ENCODE assay signal across 21 cellular contexts in genomic region chr1:76086597-76086996, GRCh38. TPM values are rescaled to one million over a fixed set of nuclear protein-coding genes. Genes with fewer than 3 reads are reported as not detected.
DNase-seq lines count a peak whose midpoint lies in the region; ATAC-seq and TF ChIP-seq lines count a peak whose summit lies in the region.
"Had no signal": no experiment of that assay in that cellular context is flagged by ENCODE, and none has a peak within 500 bp of the region (broad histone marks: within the 10 kb centered on the region; RNA-seq: fewer than 3 reads in every experiment).

No MANE protein-coding gene starts in this region.

- H3K36me3 Mint-ChIP-seq in mesothelial cell of epicardium = no peaks in the 10 kb centered on the region
- H3K36me3 Mint-ChIP-seq: CD4-positive, CD25-positive, alpha-beta regulatory T cell had no signal

- no peaks in the 10 kb centered on the region for H3K9me3 Mint-ChIP-seq in mesothelial cell of epicardium
- H3K9me3 Mint-ChIP-seq: GM23338 had no signal

- H3K27me3 Mint-ChIP-seq in mesothelial cell of epicardium (ENCODE audit: low read depth) = no peaks in the 10 kb centered on the region
- H3K27me3 Mint-ChIP-seq: CD4-positive, CD25-positive, alpha-beta regulatory T cell had no signal

- no peak for ATAC-seq in omental fat pad (ENCODE audit: low FRiP score)
- no peak for ATAC-seq in HG03045 (IDR thresholded peaks at IDR 0.05; ENCODE audit: unreplicated experiment)
- ATAC-seq: GM23338, HCT116, Right ventricle myocardium inferior had no signal

- H3K4me3 Mint-ChIP-seq in mesothelial cell of epicardium = no peak overlapping the region
- H3K4me3 Mint-ChIP-seq: GM23338 had no signal

- DNase-seq in DMS53 (lab: John Stamatoyannopoulos, UW) = peak; percentile 57
- DNase-seq in NCI-H226 = peak; percentile 55
- DNase-seq in dermis microvascular lymphatic vessel endothelial cell (ENCODE audit: low read depth in 2 of 2) = peak; percentile 44 to 45
- DNase-seq in mesothelial cell of epicardium (ENCODE audit: low spot score in 2 of 2, unreplicated experiment in 2 of 2) = no peak
- DNase-seq in activated gamma-delta T cell treated with Interleukin-2 at 50 U/mL for 16 hours = no peak
- DNase-seq in AG08395 (ENCODE audit: low spot score) = no peak
- DNase-seq in omental fat pad (ENCODE audit: low spot score) = no peak
- DNase-seq: BE2C; Caco-2; CD4-positive, CD25-positive, alpha-beta regulatory T cell; DMS153; KG1; MV-4-11; NCI-H1417; NCI-H187 treated with DMSO at 0.1 percent for 48 hours; NCI-H526 had no signal

- TF ChIP-seq CTCF in mesothelial cell of epicardium (IDR thresholded peaks at IDR 0.05; ENCODE audit: unreplicated experiment) (no peak), omental fat pad (IDR thresholded peaks at IDR 0.05) (no peak)

- peak overlapping the region; percentile 85 for H3K27ac Mint-ChIP-seq in mesothelial cell of epicardium
- H3K27ac Mint-ChIP-seq: CD4-positive, CD25-positive, alpha-beta regulatory T cell; GM23338 had no signal

- peaks cover 77% of the 10 kb centered on the region for H3K4me1 Mint-ChIP-seq in mesothelial cell of epicardium

RNA-seq across cellular contexts. Expression of gene ST6GALNAC3, which starts 12.1 kb away (rescaled TPM):
- 45.5 and 49.9 TPM in 2 replicates for total RNA-seq in dermis microvascular lymphatic vessel endothelial cell
- total RNA-seq in mesothelial cell of epicardium = 62.3 to 64.8 TPM (median 64.6 TPM) in 3 replicates
- 10 to 100 TPM in 3 of 4 donors, 1 to 10 TPM in 1; 9.7 to 34.0 (median 14.1) TPM for total RNA-seq in omental fat pad
- total RNA-seq: HT-29 had no signal

Comparison
In these comparisons a context has a peak if more than half of its experiments do, and no peak if none do; other contexts are left out.
1. DNase-seq: peak in DMS53 (single experiment), NCI-H226 (single experiment) and dermis microvascular lymphatic vessel endothelial cell (2 of 2); none in mesothelial cell of epicardium (0 of 2), activated gamma-delta T cell treated with Interleukin-2 at 50 U/mL for 16 hours (single experiment), AG08395 (single experiment) and omental fat pad (single experiment).